In the genomic region with DNA sequence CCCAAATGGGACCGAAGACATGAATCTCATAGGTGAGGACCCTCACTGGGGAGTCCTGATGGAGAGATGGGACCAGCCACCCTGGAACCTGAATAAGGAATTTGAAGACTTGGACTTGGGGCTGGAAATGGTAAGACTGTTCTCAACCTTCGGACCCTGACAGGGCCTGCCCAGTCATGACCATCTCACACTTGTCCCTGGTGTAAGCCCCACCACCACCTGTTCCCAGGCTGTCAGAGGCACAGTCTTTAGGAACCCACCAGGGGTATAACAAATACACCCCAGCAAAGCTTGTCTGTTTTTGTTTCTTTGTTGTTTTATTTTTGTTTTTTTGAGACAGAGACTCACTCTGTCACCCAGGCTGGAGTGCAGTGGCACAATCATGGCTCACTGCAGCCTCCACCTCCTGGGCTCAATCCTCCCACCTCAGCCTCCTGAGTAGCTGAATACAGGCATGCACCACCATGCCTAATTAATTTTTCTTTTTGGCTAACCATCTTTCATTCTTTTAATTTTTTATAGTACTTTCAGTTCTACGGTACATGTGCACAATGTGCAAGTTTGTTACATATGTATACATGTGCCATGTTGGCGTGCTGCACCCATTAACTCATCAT, we compare ENCODE assay signal across 24 cellular contexts.
A peak's percentile ranks its signal among the peaks of the same experiment; 100 is the strongest.
DNase-seq lines count a peak whose midpoint lies in the region; ATAC-seq, FAIRE-seq and TF ChIP-seq lines count a peak whose summit lies in the region.
"Had no signal": no experiment of that assay in that cellular context is flagged by ENCODE, and none has a peak within 500 bp of the region (broad histone marks: within the 10 kb centered on the region; RNA-seq: fewer than 3 reads in every experiment).

No MANE protein-coding gene starts in this region.

- DNase-seq in HepG2 (ENCODE audit: low spot score), result no peak
- no peak for DNase-seq in right lobe of liver
- DNase-seq in Panc1 (ENCODE audit: low read depth, low spot score), result no peak
- no peak for DNase-seq in activated naive CD4-positive, alpha-beta T cell treated with Interleukin-2 at 50 U/mL for 16 hours
- DNase-seq in AG08396 (ENCODE audit: low spot score), result no peak
- DNase-seq: BE2C; C1 segment of cervical spinal cord; CD4-positive, alpha-beta memory T cell; CD4-positive, CD25-positive, alpha-beta regulatory T cell; CD8-positive, alpha-beta memory T cell; COR-L47; DMS 273 treated with DMSO at 0.1 percent for 48 hours; DMS153; DMS53; DMS79; DND-41; EL; GDM1 had no signal

- ATAC-seq in HepG2, result peak; percentile 65
- ATAC-seq in right lobe of liver, result no peak
- no peak for ATAC-seq in Panc1
- ATAC-seq: A549, GM12878 had no signal

- no peak overlapping the region for H3K9ac ChIP-seq in HepG2 (ENCODE audit: insufficient read depth, low read depth, low read length)
- H3K9ac ChIP-seq: BLaER1 had no signal

- no peak for FAIRE-seq in HepG2 (lab: Jason Lieb, UNC)
- FAIRE-seq: A549, GM12878, GM12892, GM18507 had no signal

- H3K36me3 ChIP-seq in HepG2 (replicated peaks in 1 of 2; ENCODE audit: control insufficient read depth in 1 of 2, insufficient read depth in 2 of 2, low read length in 2 of 2) (no peaks in the 10 kb centered on the region; a peak in 1 of 5 replicates), right lobe of liver (no peaks in the 10 kb centered on the region), Panc1 (ENCODE audit: control insufficient read depth, insufficient read depth, low read length) (no peaks in the 10 kb centered on the region)
- H3K36me3 ChIP-seq: BE2C, BLaER1 had no signal

- TF ChIP-seq RAD21 in HepG2 (CRISPR knock-in tag; IDR thresholded peaks at IDR 0.05), result no peak

- peaks cover 9% of the 10 kb centered on the region for H3K79me2 ChIP-seq in HepG2 (ENCODE audit: insufficient read depth, low read length)

- no TSS peak for BruUV-seq in HepG2 (replicated peaks; lab: Mats Ljungman, UMichigan)
- no TSS peak for BruUV-seq in Panc1 (replicated peaks; lab: Mats Ljungman, UMichigan)

- H2AFZ ChIP-seq in HepG2 (ENCODE audit: low read length), result no peak overlapping the region

- peak overlapping the region; percentile 67 for H3K27ac ChIP-seq in HepG2 (ENCODE audit: extremely low read length, insufficient read depth, low read length)
- H3K27ac ChIP-seq in right lobe of liver, result no peak overlapping the region
- 0 out of 2 replicates have a peak overlapping the region, but pooled peaks have one; percentile 5 for H3K27ac ChIP-seq in Panc1 (ENCODE audit: low read length)
- H3K27ac ChIP-seq: 22Rv1, BLaER1 had no signal

- TF ChIP-seq EP300 in HepG2 (IDR thresholded peaks at IDR 0.05; ENCODE audit: low read depth in 2 of 2, low read length in 2 of 2), result no peak
- no peak for TF ChIP-seq EP300 in HepG2 (CRISPR knock-in tag; IDR thresholded peaks at IDR 0.05; ENCODE audit: borderline replicate concordance)

- peak overlapping the region; percentile 60 for H3K4me2 ChIP-seq in HepG2 (ENCODE audit: low read depth, low read length)
- H3K4me2 ChIP-seq: A549, BLaER1 had no signal

- WGBS in HepG2 (ENCODE audit: low lambda C conversion rate), result 98% methylated on average over 4 of the region's 4 CpGs
- 94% methylated on average over 2 of the region's 4 CpGs for WGBS in right lobe of liver (ENCODE audit: insufficient coverage, low coverage, low lambda C conversion rate, missing lambda C conversion rate)

- intact Hi-C loops in HepG2 (cut with micrococcal nuclease; ENCODE audit: unreplicated experiment), result loop anchor here (1.0 to 5.0 kb wide), 2 partner anchors 65 to 104 kb away; no protein-coding TSS in a partner anchor
- intact Hi-C loops in right lobe of liver (cut with DNase I), result no loop called here
- intact Hi-C loops in Panc1 (cut with micrococcal nuclease; ENCODE audit: unreplicated experiment), result no loop called here

- no peaks in the 10 kb centered on the region for H3K27me3 ChIP-seq in HepG2 (ENCODE audit: control insufficient read depth in 1 of 2, insufficient read depth in 2 of 2, low read length in 2 of 2)
- H3K27me3 ChIP-seq in right lobe of liver, result no peaks in the 10 kb centered on the region
- no peaks in the 10 kb centered on the region for H3K27me3 ChIP-seq in Panc1 (ENCODE audit: control insufficient read depth, insufficient read depth, low read length)
- H3K27me3 ChIP-seq: BE2C, BLaER1 had no signal

- H3K4me3 ChIP-seq in HepG2 (replicated peaks in 1 of 3; ENCODE audit: insufficient read depth in 1 of 3, low read depth in 2 of 3, low read length in 3 of 3) (peak overlapping the region in 2 of 3 experiments; percentile 1 to 28; a peak in 2 of 6 replicates), right lobe of liver (no peak overlapping the region), Panc1 (ENCODE audit: low read depth in 2 of 2, low read length in 2 of 2) (no peak overlapping the region)
- H3K4me3 ChIP-seq: A549, BLaER1, GM12878 had no signal

- CTCF ChIA-PET in HepG2 (lab: Yijun Ruan, JAX; ENCODE audit: low intra/inter-chr PET ratio, low total read pairs), result no interaction called here
- CTCF ChIA-PET in Panc1 (lab: Charles Lee), result no interaction called here

- POLR2A ChIA-PET in HepG2 (lab: Yijun Ruan, JAX) (interaction anchor here (1.2 kb wide), 1 partner anchor 10 kb away, joined by 4 read pairs; no protein-coding TSS in a partner anchor), Panc1 (lab: Charles Lee) (no interaction called here)

- no peaks in the 10 kb centered on the region for H4K20me1 ChIP-seq in HepG2 (ENCODE audit: insufficient read depth, low read length)
- H4K20me1 ChIP-seq: BLaER1 had no signal

- peaks cover 50% of the 10 kb centered on the region for H3K4me1 ChIP-seq in HepG2 (ENCODE audit: insufficient read depth, low read length)
- no peaks in the 10 kb centered on the region for H3K4me1 ChIP-seq in right lobe of liver
- H3K4me1 ChIP-seq in Panc1 (ENCODE audit: control insufficient read depth, insufficient read depth, low read length), result no peaks in the 10 kb centered on the region
- H3K4me1 ChIP-seq: A549, BE2C had no signal

- H3K9me3 ChIP-seq in HepG2 (ENCODE audit: low read length), result no peaks in the 10 kb centered on the region
- no peaks in the 10 kb centered on the region for H3K9me3 ChIP-seq in right lobe of liver
- no peaks in the 10 kb centered on the region for H3K9me3 ChIP-seq in Panc1 (ENCODE audit: control insufficient read depth, insufficient read depth, low read depth, low read length)
- H3K9me3 ChIP-seq: A549, BE2C, BLaER1 had no signal

- TF ChIP-seq POLR2A in HepG2 (IDR thresholded peaks at IDR 0.05; ENCODE audit: insufficient read depth in 1 of 2, low read depth in 2 of 2, low read length in 2 of 2) (no peak; a peak in 1 of 4 replicates), right lobe of liver (IDR thresholded peaks at IDR 0.05) (no peak)

- no peak for TF ChIP-seq CTCF in HepG2 (CRISPR knock-in tag; IDR thresholded peaks at IDR 0.05)
- TF ChIP-seq CTCF in right lobe of liver (IDR thresholded peaks at IDR 0.05), result no peak
- TF ChIP-seq CTCF in Panc1 (IDR thresholded peaks at IDR 0.05), result no peak

- in situ Hi-C loops in HepG2 (cut with HindIII; ENCODE audit: extremely low pct_ligation_motif_present, low pct_unique_long_range_greater_than_20kb), result no loop called here
- in situ Hi-C loops in Panc1 (cut with HindIII; ENCODE audit: low pct_unique_long_range_greater_than_20kb, low sequenced_read_pairs), result no loop called here

TF ChIP-seq in HepG2, 621 proteins besides CTCF, POLR2A, EP300 and RAD21:
- TF ChIP-seq SALL2 (CRISPR knock-in tag; IDR thresholded peaks at IDR 0.05), result 0 out of 2 replicates have a peak, but pooled peaks have one; percentile 6
- TF ChIP-seq ZBTB7A (CRISPR knock-in tag; IDR thresholded peaks at IDR 0.05), result 0 out of 2 replicates have a peak, but pooled peaks have one; percentile 19
- TF ChIP-seq HNF4G (IDR thresholded peaks at IDR 0.05; ENCODE audit: borderline replicate concordance, low read depth, low read length), result peak; percentile 46; the same call in 1 of the 2 replicates
- TF ChIP-seq HNF4G (CRISPR knock-in tag; IDR thresholded peaks at IDR 0.05; ENCODE audit: borderline replicate concordance, low read depth), result no peak
- no peak for TF ChIP-seq FOXA3 (CRISPR knock-in tag; IDR thresholded peaks at IDR 0.05)
- no peak for TF ChIP-seq ZFYVE20 (CRISPR knock-in tag; IDR thresholded peaks at IDR 0.05; ENCODE audit: borderline replicate concordance, low read depth)
- TF ChIP-seq, protein P1, sequence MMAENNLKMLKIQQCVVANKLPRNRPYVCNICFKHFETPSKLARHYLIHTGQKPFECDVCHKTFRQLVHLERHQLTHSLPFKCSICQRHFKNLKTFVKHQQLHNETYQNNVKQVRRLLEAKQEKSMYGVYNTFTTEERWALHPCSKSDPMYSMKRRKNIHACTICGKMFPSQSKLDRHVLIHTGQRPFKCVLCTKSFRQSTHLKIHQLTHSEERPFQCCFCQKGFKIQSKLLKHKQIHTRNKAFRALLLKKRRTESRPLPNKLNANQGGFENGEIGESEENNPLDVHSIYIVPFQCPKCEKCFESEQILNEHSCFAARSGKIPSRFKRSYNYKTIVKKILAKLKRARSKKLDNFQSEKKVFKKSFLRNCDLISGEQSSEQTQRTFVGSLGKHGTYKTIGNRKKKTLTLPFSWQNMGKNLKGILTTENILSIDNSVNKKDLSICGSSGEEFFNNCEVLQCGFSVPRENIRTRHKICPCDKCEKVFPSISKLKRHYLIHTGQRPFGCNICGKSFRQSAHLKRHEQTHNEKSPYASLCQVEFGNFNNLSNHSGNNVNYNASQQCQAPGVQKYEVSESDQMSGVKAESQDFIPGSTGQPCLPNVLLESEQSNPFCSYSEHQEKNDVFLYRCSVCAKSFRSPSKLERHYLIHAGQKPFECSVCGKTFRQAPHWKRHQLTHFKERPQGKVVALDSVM (CRISPR knock-in tag; IDR thresholded peaks at IDR 0.05), result peak; percentile 92
- TF ChIP-seq TGIF2 (CRISPR knock-in tag; IDR thresholded peaks at IDR 0.05), result 0 out of 2 replicates have a peak, but pooled peaks have one; percentile 44
- TF ChIP-seq HNF4A (CRISPR knock-in tag; IDR thresholded peaks at IDR 0.05), result peak; percentile 54; the same call in 1 of the 2 replicates

Comparison
In these comparisons a context has a peak if more than half of its experiments do, and no peak if none do; other contexts are left out.
1. H3K27ac ChIP-seq: peak in HepG2 (single experiment) and Panc1 (single experiment); none in right lobe of liver (0 of 3).
2. H3K4me3 ChIP-seq: peak in HepG2 (2 of 3); none in right lobe of liver (0 of 3) and Panc1 (0 of 2).